Comparison of ENCODE assay signal across 23 cellular contexts in genomic region chr18:22550366-22550765, GRCh38.
"Had no signal": no experiment of that assay in that cellular context is flagged by ENCODE, and none has a peak within 500 bp of the region (broad histone marks: within the 10 kb centered on the region; RNA-seq: fewer than 3 reads in every experiment).

No MANE protein-coding gene starts in this region.

- DNase-seq: activated B cell treated with CpG ODN at 0.5 μM for 24 hours; activated CD4-positive, alpha-beta T cell treated with anti-CD3 and anti-CD28 coated beads for 48 hours; activated CD8-positive, alpha-beta T cell treated with anti-CD3 and anti-CD28 coated beads for 36 hours; activated effector memory CD4-positive, alpha-beta T cell treated with anti-CD3 and anti-CD28 coated beads, Interleukin-2, amount 50 U/mL, for 16 hours; activated T-cell treated with anti-CD3 and anti-CD28 coated beads, Interleukin-2, amount 50 U/mL, for 4 hours; adrenal gland; body of pancreas; cerebellar nuclear complex; effector memory CD4-positive, alpha-beta T cell; heart right ventricle; left ventricle myocardium inferior; natural killer cell; posterior cingulate gyrus; small intestine; SW 1271; upper lobe of right lung had no signal

- H3K36me3 Mint-ChIP-seq: activated naive CD4-positive, alpha-beta T cell treated with anti-CD3 and anti-CD28 coated beads, Interleukin-2, amount 50 U/mL, for 24 hours; memory B cell; natural killer cell had no signal

- H3K27ac Mint-ChIP-seq: activated B cell treated with CpG ODN at 0.5 μM for 24 hours; activated CD8-positive, alpha-beta T cell treated with anti-CD3 and anti-CD28 coated beads for 36 hours; activated naive CD4-positive, alpha-beta T cell treated with anti-CD3 and anti-CD28 coated beads, Interleukin-2, amount 50 U/mL, for 24 hours; memory B cell; natural killer cell had no signal

- H3K9me3 ChIP-seq: adrenal gland, body of pancreas, gastroesophageal sphincter, heart right ventricle, left ventricle myocardium inferior, thoracic aorta, upper lobe of right lung had no signal

- H3K27me3 Mint-ChIP-seq: activated naive CD4-positive, alpha-beta T cell treated with anti-CD3 and anti-CD28 coated beads, Interleukin-2, amount 50 U/mL, for 24 hours; memory B cell had no signal

- H3K4me3 Mint-ChIP-seq: activated B cell treated with CpG ODN at 0.5 μM for 24 hours; activated CD8-positive, alpha-beta T cell treated with anti-CD3 and anti-CD28 coated beads for 36 hours; activated naive CD4-positive, alpha-beta T cell treated with anti-CD3 and anti-CD28 coated beads, Interleukin-2, amount 50 U/mL, for 24 hours; activated T-cell treated with anti-CD3 and anti-CD28 coated beads, Interleukin-2, amount 50 U/mL, for 4 hours; memory B cell; natural killer cell had no signal

- H3K27me3 ChIP-seq: adrenal gland, body of pancreas, gastroesophageal sphincter, heart right ventricle, neutrophil, upper lobe of right lung had no signal

- H3K9me3 Mint-ChIP-seq: activated B cell treated with CpG ODN at 0.5 μM for 24 hours; activated CD8-positive, alpha-beta T cell treated with anti-CD3 and anti-CD28 coated beads for 36 hours; activated naive CD4-positive, alpha-beta T cell treated with anti-CD3 and anti-CD28 coated beads, Interleukin-2, amount 50 U/mL, for 24 hours; activated T-cell treated with anti-CD3 and anti-CD28 coated beads, Interleukin-2, amount 50 U/mL, for 4 hours; memory B cell; natural killer cell had no signal

- ATAC-seq: activated CD8-positive, alpha-beta T cell treated with anti-CD3 and anti-CD28 coated beads for 36 hours; activated T-cell treated with anti-CD3 and anti-CD28 coated beads, Interleukin-2, amount 50 U/mL, for 4 hours; body of pancreas; gastroesophageal sphincter; natural killer cell; upper lobe of right lung had no signal

- H3K4me1 Mint-ChIP-seq: activated B cell treated with CpG ODN at 0.5 μM for 24 hours; activated naive CD4-positive, alpha-beta T cell treated with anti-CD3 and anti-CD28 coated beads, Interleukin-2, amount 50 U/mL, for 24 hours; memory B cell had no signal

- FAIRE-seq: islet of Langerhans, small intestine, TTC549 had no signal

- H3K36me3 ChIP-seq: adrenal gland, gastroesophageal sphincter, heart right ventricle, left ventricle myocardium inferior, neutrophil, thoracic aorta, upper lobe of right lung had no signal

- H3K4me1 ChIP-seq: upper lobe of right lung had no signal

- H3K27ac ChIP-seq: gastroesophageal sphincter, left ventricle myocardium inferior, neutrophil, upper lobe of right lung had no signal

- H3K4me3 ChIP-seq: adrenal gland, body of pancreas, gastroesophageal sphincter, heart right ventricle, left ventricle myocardium inferior, thoracic aorta, upper lobe of right lung had no signal
